Comparison of ENCODE assay signal across 24 cellular contexts in the genomic region with DNA sequence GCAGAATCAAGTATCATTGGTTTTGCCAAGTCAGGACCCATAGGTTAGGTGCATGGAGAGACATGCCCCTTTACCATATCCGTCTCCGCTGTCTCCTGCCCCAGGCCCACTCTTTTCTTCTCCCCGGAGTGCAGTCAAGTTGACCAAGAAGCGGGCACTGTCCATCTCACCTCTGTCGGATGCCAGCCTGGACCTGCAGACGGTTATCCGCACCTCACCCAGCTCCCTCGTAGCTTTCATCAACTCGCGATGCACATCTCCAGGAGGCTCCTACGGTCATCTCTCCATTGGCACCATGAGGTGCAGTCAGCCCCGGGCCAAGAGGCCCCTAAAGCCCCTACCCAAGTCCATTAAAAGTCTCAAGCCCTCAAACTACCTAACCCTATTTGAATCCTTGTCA. TPM values are rescaled to one million over a fixed set of nuclear protein-coding genes. Genes with fewer than 3 reads are reported as not detected.
"Had no signal": no experiment of that assay in that cellular context is flagged by ENCODE, and none has a peak within 500 bp of the region (broad histone marks: within the 10 kb centered on the region; RNA-seq: fewer than 3 reads in every experiment).

No MANE protein-coding gene starts in this region.

- H3K9me3 Mint-ChIP-seq: endodermal cell; naive thymus-derived CD8-positive, alpha-beta T cell had no signal

- H3K4me3 Mint-ChIP-seq: endodermal cell had no signal

- H3K36me3 ChIP-seq: ovary, right atrium auricular region, sigmoid colon, suprapubic skin, tibial artery, uterus had no signal

- H3K27ac Mint-ChIP-seq: endodermal cell had no signal

- DNase-seq: cerebellar nuclear complex; dermis blood vessel endothelial cell; endodermal cell; foreskin melanocyte; heart left ventricle; hippocampal formation; left colon; left ventricle myocardium superior; mammary epithelial cell; mucosa of descending colon; naive thymus-derived CD8-positive, alpha-beta T cell; ovary; sigmoid colon; stimulated activated CD4-positive, alpha-beta T cell treated with anti-CD3 and anti-CD28 coated beads, Interleukin-12 subunit alpha, Interleukin-12 subunit beta, amount 100 ng/mL, for 4 hours; stimulated activated naive CD8-positive, alpha-beta T cell treated with anti-CD3 and anti-CD28 coated beads, Interleukin-15, Interleukin-2, amounts not matched to agents 100 U/mL and 50 U/mL, for 24 hours; tibial artery; upper lobe of left lung; uterus had no signal

- H3K27me3 ChIP-seq: ovary, right atrium auricular region, uterus had no signal

- H3K27ac ChIP-seq: heart left ventricle, ovary, right atrium auricular region, sigmoid colon, skin epidermis, suprapubic skin, tibial artery, upper lobe of left lung, uterus had no signal

- H3K4me3 ChIP-seq: heart left ventricle, mucosa of descending colon, ovary, right atrium auricular region, sigmoid colon, skin epidermis, suprapubic skin, tibial artery, upper lobe of left lung, uterus had no signal

- H3K9me3 ChIP-seq: heart left ventricle, mucosa of descending colon, ovary, right atrium auricular region, sigmoid colon, suprapubic skin, tibial artery, upper lobe of left lung, uterus had no signal

- ATAC-seq: heart left ventricle; left colon; left ventricle myocardium superior; mucosa of descending colon; naive thymus-derived CD8-positive, alpha-beta T cell; stimulated activated naive CD8-positive, alpha-beta T cell treated with anti-CD3 and anti-CD28 coated beads, Interleukin-15, Interleukin-2, amounts not matched to agents 100 U/mL and 50 U/mL, for 24 hours had no signal

RNA-seq across cellular contexts. Expression of a gene that starts 5.0 kb away (rescaled TPM):
- polyA plus RNA-seq: naive thymus-derived CD8-positive, alpha-beta T cell had no signal

RNA-seq across cellular contexts. Expression of a gene that starts 9.5 kb away (rescaled TPM):
- total RNA-seq: dermis blood vessel endothelial cell; left colon; left ventricle myocardium superior; mesenteric fat pad; mucosa of descending colon; naive thymus-derived CD8-positive, alpha-beta T cell; ovary; posterior vena cava; right atrium auricular region; uterus had no signal
- polyA plus RNA-seq: ovary had no signal

RNA-seq across cellular contexts. Expression of a gene that starts 15.1 kb away (rescaled TPM):
- total RNA-seq: dermis blood vessel endothelial cell had no signal
- polyA plus RNA-seq: mammary epithelial cell had no signal

RNA-seq across cellular contexts. Expression of a gene that starts 30.0 kb away (rescaled TPM):
- total RNA-seq: dermis blood vessel endothelial cell, endodermal cell, kidney epithelial cell, left colon, left ventricle myocardium superior, mesenteric fat pad, mucosa of descending colon, posterior vena cava, right atrium auricular region, sigmoid colon, suprapubic skin, upper lobe of left lung, uterus had no signal
- polyA plus RNA-seq: naive thymus-derived CD8-positive, alpha-beta T cell; sigmoid colon had no signal
